In genomic region chr19:53657330-53657729, GRCh38 we compare ENCODE assay signal across 40 cellular contexts. TPM values are rescaled to one million over a fixed set of nuclear protein-coding genes. Genes with fewer than 3 reads are reported as not detected.
"Had no signal": no experiment of that assay in that cellular context is flagged by ENCODE, and none has a peak within 500 bp of the region (broad histone marks: within the 10 kb centered on the region; RNA-seq: fewer than 3 reads in every experiment).

No MANE protein-coding gene starts in this region.

- H3K36me3 Mint-ChIP-seq: activated CD8-positive, alpha-beta memory T cell treated with anti-CD3 and anti-CD28 coated beads, Interleukin-2, amount 10 ng/mL, durations not matched to agents 7 days and 5 days had no signal

- H3K27me3 ChIP-seq: brain microvascular endothelial cell, esophagus squamous epithelium had no signal

- FAIRE-seq: astrocyte, colon, endometrium, endothelial cell of umbilical vein had no signal

- H3K27ac ChIP-seq: brain microvascular endothelial cell, epithelial cell of prostate, esophagus squamous epithelium, gastroesophageal sphincter had no signal

- DNase-seq: activated CD4-positive, alpha-beta memory T cell treated with anti-CD3 and anti-CD28 coated beads for 36 hours; activated CD4-positive, alpha-beta T cell treated with anti-CD3 and anti-CD28 coated beads for 36 hours; activated CD4-positive, alpha-beta T cell treated with anti-CD3 and anti-CD28 coated beads, Interleukin-2, amount 10 ng/mL, durations not matched to agents 24 days and 14 days; activated CD4-positive, CD25-positive, alpha-beta regulatory T cell; activated CD4-positive, CD25-positive, alpha-beta regulatory T cell treated with anti-CD3 and anti-CD28 coated beads, Interleukin-2, amount 50 U/mL, for 72 hours; activated CD8-positive, alpha-beta memory T cell treated with anti-CD3 and anti-CD28 coated beads, Interleukin-2, amount 10 ng/mL, durations not matched to agents 7 days and 5 days; activated CD8-positive, alpha-beta memory T cell treated with anti-CD3 and anti-CD28 coated beads, Interleukin-2, amount 50 U/mL, for 4 hours; activated CD8-positive, alpha-beta T cell treated with anti-CD3 and anti-CD28 coated beads, Interleukin-2, amount 10 ng/mL, durations not matched to agents 7 days and 5 days; activated gamma-delta T cell; activated naive CD4-positive, alpha-beta T cell; activated naive CD4-positive, alpha-beta T cell treated with anti-CD3 and anti-CD28 coated beads, Interleukin-2, amount 50 U/mL, for 16 hours; activated T-cell treated with anti-CD3 and anti-CD28 coated beads, Interleukin-2, amount 50 U/mL, for 1 hour; activated T-cell treated with anti-CD3 and anti-CD28 coated beads, Interleukin-2, amount 50 U/mL, for 48 hours; amniotic stem cell; anterior cingulate cortex; brain microvascular endothelial cell; caudate nucleus; cortex of kidney; effector CD4-positive, alpha-beta T cell; effector memory CD8-positive, alpha-beta T cell; esophagus squamous epithelium; foreskin melanocyte; T-helper 2 cell had no signal

- ATAC-seq: activated CD4-positive, alpha-beta T cell treated with anti-CD3 and anti-CD28 coated beads for 36 hours; activated CD8-positive, alpha-beta memory T cell treated with anti-CD3 and anti-CD28 coated beads, Interleukin-2, amount 10 ng/mL, durations not matched to agents 7 days and 5 days; activated CD8-positive, alpha-beta T cell treated with anti-CD3 and anti-CD28 coated beads, Interleukin-2, amount 10 ng/mL, durations not matched to agents 7 days and 5 days; effector memory CD8-positive, alpha-beta T cell; gastroesophageal sphincter had no signal

- H3K4me1 Mint-ChIP-seq: activated CD4-positive, alpha-beta T cell treated with anti-CD3 and anti-CD28 coated beads for 36 hours; activated CD4-positive, alpha-beta T cell treated with anti-CD3 and anti-CD28 coated beads, Interleukin-2, amount 10 ng/mL, durations not matched to agents 24 days and 14 days; activated CD8-positive, alpha-beta memory T cell treated with anti-CD3 and anti-CD28 coated beads, Interleukin-2, amount 10 ng/mL, durations not matched to agents 7 days and 5 days had no signal

- H3K4me3 Mint-ChIP-seq: activated CD4-positive, alpha-beta memory T cell treated with anti-CD3 and anti-CD28 coated beads for 36 hours; activated CD4-positive, alpha-beta T cell treated with anti-CD3 and anti-CD28 coated beads for 36 hours; activated CD4-positive, alpha-beta T cell treated with anti-CD3 and anti-CD28 coated beads, Interleukin-2, amount 10 ng/mL, durations not matched to agents 24 days and 14 days; activated CD8-positive, alpha-beta memory T cell treated with anti-CD3 and anti-CD28 coated beads, Interleukin-2, amount 10 ng/mL, durations not matched to agents 7 days and 5 days; activated CD8-positive, alpha-beta T cell treated with anti-CD3 and anti-CD28 coated beads, Interleukin-2, amount 10 ng/mL, durations not matched to agents 7 days and 5 days; activated naive CD8-positive, alpha-beta T cell; activated T-helper 1 cell treated with anti-CD3 and anti-CD28 coated beads, Interleukin-12 subunit alpha, Interleukin-12 subunit beta, Interleukin-2, Interleukin-4 antibody, amounts not matched to agents 30 ng/mL and 10 ng/mL and 1 ng/mL, durations not matched to agents 14 hours and 24 hours and 36 hours; effector memory CD8-positive, alpha-beta T cell had no signal

- H3K36me3 ChIP-seq: brain microvascular endothelial cell, esophagus squamous epithelium, gastroesophageal sphincter had no signal

- H3K4me1 ChIP-seq: esophagus squamous epithelium, gastroesophageal sphincter had no signal

- H3K4me3 ChIP-seq: esophagus squamous epithelium, gastroesophageal sphincter had no signal

- H3K27ac Mint-ChIP-seq: activated CD4-positive, alpha-beta memory T cell treated with anti-CD3 and anti-CD28 coated beads for 36 hours; activated CD4-positive, alpha-beta T cell treated with anti-CD3 and anti-CD28 coated beads for 36 hours; activated CD4-positive, alpha-beta T cell treated with anti-CD3 and anti-CD28 coated beads, Interleukin-2, amount 10 ng/mL, durations not matched to agents 24 days and 14 days; activated CD8-positive, alpha-beta memory T cell treated with anti-CD3 and anti-CD28 coated beads, Interleukin-2, amount 10 ng/mL, durations not matched to agents 7 days and 5 days; activated CD8-positive, alpha-beta T cell treated with anti-CD3 and anti-CD28 coated beads, Interleukin-2, amount 10 ng/mL, durations not matched to agents 7 days and 5 days; activated naive CD8-positive, alpha-beta T cell; activated T-helper 1 cell treated with anti-CD3 and anti-CD28 coated beads, Interleukin-12 subunit alpha, Interleukin-12 subunit beta, Interleukin-2, Interleukin-4 antibody, amounts not matched to agents 30 ng/mL and 10 ng/mL and 1 ng/mL, durations not matched to agents 14 hours and 24 hours and 36 hours; activated T-helper 2 cell treated with anti-CD3 and anti-CD28 coated beads, Interferon-gamma antibody, Interleukin-2, Interleukin-4, amounts not matched to agents 10 μg/mL and 5 μg/mL and 100 μg/mL, durations not matched to agents 14 hours and 24 hours and 36 hours; effector memory CD8-positive, alpha-beta T cell had no signal

- H3K9me3 ChIP-seq: gastroesophageal sphincter had no signal

- H3K27me3 Mint-ChIP-seq: activated CD4-positive, alpha-beta memory T cell treated with anti-CD3 and anti-CD28 coated beads for 36 hours; activated CD4-positive, alpha-beta T cell treated with anti-CD3 and anti-CD28 coated beads for 36 hours; activated CD4-positive, alpha-beta T cell treated with anti-CD3 and anti-CD28 coated beads, Interleukin-2, amount 10 ng/mL, durations not matched to agents 24 days and 14 days; activated CD8-positive, alpha-beta memory T cell treated with anti-CD3 and anti-CD28 coated beads, Interleukin-2, amount 10 ng/mL, durations not matched to agents 7 days and 5 days had no signal

RNA-seq across cellular contexts. Expression of gene DPRX, which starts 25.5 kb away (rescaled TPM):
- total RNA-seq: activated CD4-positive, alpha-beta memory T cell treated with anti-CD3 and anti-CD28 coated beads for 36 hours; activated CD4-positive, alpha-beta T cell treated with anti-CD3 and anti-CD28 coated beads for 36 hours; activated CD4-positive, alpha-beta T cell treated with anti-CD3 and anti-CD28 coated beads, Interleukin-2, amount 10 ng/mL, durations not matched to agents 24 days and 14 days; activated CD8-positive, alpha-beta memory T cell treated with anti-CD3 and anti-CD28 coated beads for 36 hours; activated CD8-positive, alpha-beta memory T cell treated with anti-CD3 and anti-CD28 coated beads, Interleukin-2, amount 10 ng/mL, durations not matched to agents 7 days and 5 days; activated CD8-positive, alpha-beta T cell treated with anti-CD3 and anti-CD28 coated beads, Interleukin-2, amount 10 ng/mL, durations not matched to agents 7 days and 5 days; activated T-helper 1 cell treated with anti-CD3 and anti-CD28 coated beads, Interleukin-12 subunit alpha, Interleukin-12 subunit beta, Interleukin-2, Interleukin-4 antibody, amounts not matched to agents 30 ng/mL and 10 ng/mL and 1 ng/mL, durations not matched to agents 14 hours and 24 hours and 36 hours; activated T-helper 2 cell treated with anti-CD3 and anti-CD28 coated beads, Interferon-gamma antibody, Interleukin-2, Interleukin-4, amounts not matched to agents 10 μg/mL and 5 μg/mL and 100 μg/mL, durations not matched to agents 14 hours and 24 hours and 36 hours; astrocyte; chondrocyte; dermis blood vessel endothelial cell; endothelial cell of umbilical vein; esophagus squamous epithelium; fibroblast of lung; fibroblast of villous mesenchyme; gastroesophageal sphincter; glomerular endothelial cell; T-helper 1 cell treated with Interleukin-12 subunit alpha and Interleukin-12 subunit beta and Interleukin-4 antibody, amounts not matched to agents 30 ng/mL and 1 ng/mL, for 36 hours had no signal
- polyA plus RNA-seq: endothelial cell of umbilical vein, esophagus, fibroblast of lung had no signal
